Comparison of ENCODE assay signal across 14 cellular contexts in genomic region chr19:54035215-54036178, GRCh38. TPM values are rescaled to one million over a fixed set of nuclear protein-coding genes. Genes with fewer than 3 reads are reported as not detected.
A peak's percentile ranks its signal among the peaks of the same experiment; 100 is the strongest.
DNase-seq lines count a peak whose midpoint lies in the region; ATAC-seq and TF ChIP-seq lines count a peak whose summit lies in the region.
"Had no signal": no experiment of that assay in that cellular context is flagged by ENCODE, and none has a peak within 500 bp of the region (broad histone marks: within the 10 kb centered on the region; RNA-seq: fewer than 3 reads in every experiment).

No MANE protein-coding gene starts in this region.

- no peaks in the 10 kb centered on the region for H3K27me3 ChIP-seq in uterus

- no peak overlapping the region for H3K4me3 Mint-ChIP-seq in activated CD8-positive, alpha-beta memory T cell treated with anti-CD3 and anti-CD28 coated beads, Interleukin-2, amount 10 ng/mL, durations not matched to agents 7 days and 5 days
- H3K4me3 Mint-ChIP-seq: stimulated activated effector memory CD8-positive, alpha-beta T cell treated with anti-CD3 and anti-CD28 coated beads, Interleukin-12 subunit alpha, Interleukin-12 subunit beta, amount 100 ng/mL, for 72 hours had no signal

- H3K4me3 ChIP-seq in foreskin fibroblast (ENCODE audit: low read depth in 1 of 2, low read length in 2 of 2) (no peak overlapping the region), uterus (no peak overlapping the region)

- TF ChIP-seq POLR2A in uterus (IDR thresholded peaks at IDR 0.05), result no peak

- H3K27ac Mint-ChIP-seq in activated CD8-positive, alpha-beta memory T cell treated with anti-CD3 and anti-CD28 coated beads, Interleukin-2, amount 10 ng/mL, durations not matched to agents 7 days and 5 days, result no peak overlapping the region
- H3K27ac Mint-ChIP-seq: stimulated activated effector memory CD8-positive, alpha-beta T cell treated with anti-CD3 and anti-CD28 coated beads, Interleukin-12 subunit alpha, Interleukin-12 subunit beta, amount 100 ng/mL, for 72 hours had no signal

- H3K9me3 ChIP-seq in uterus, result no peaks in the 10 kb centered on the region

- H3K36me3 ChIP-seq in uterus, result no peaks in the 10 kb centered on the region

- H3K27ac ChIP-seq in uterus, result no peak overlapping the region

- H3K4me1 ChIP-seq in uterus, result no peaks in the 10 kb centered on the region

- intact Hi-C loops in uterus (cut with DNase I; ENCODE audit: low total_unique reads), result no loop called here

- ATAC-seq in activated CD8-positive, alpha-beta memory T cell treated with anti-CD3 and anti-CD28 coated beads, Interleukin-2, amount 10 ng/mL, durations not matched to agents 7 days and 5 days, result no peak
- ATAC-seq in HG02870 (IDR thresholded peaks at IDR 0.05; ENCODE audit: unreplicated experiment), result no peak
- ATAC-seq: right cardiac atrium; stimulated activated effector memory CD8-positive, alpha-beta T cell treated with anti-CD3 and anti-CD28 coated beads, Interleukin-12 subunit alpha, Interleukin-12 subunit beta, amount 100 ng/mL, for 72 hours had no signal

- peaks cover 7% of the 10 kb centered on the region for H3K27me3 Mint-ChIP-seq in activated CD8-positive, alpha-beta memory T cell treated with anti-CD3 and anti-CD28 coated beads, Interleukin-2, amount 10 ng/mL, durations not matched to agents 7 days and 5 days

- TF ChIP-seq CTCF in GM13977 (IDR thresholded peaks at IDR 0.05; ENCODE audit: extremely low read depth, insufficient read depth, missing control alignments) (no peak), foreskin fibroblast (IDR thresholded peaks at IDR 0.05; ENCODE audit: low read depth, low read length) (no peak), uterus (IDR thresholded peaks at IDR 0.05) (no peak)

- CTCF ChIA-PET in activated CD8-positive, alpha-beta memory T cell treated with anti-CD3 and anti-CD28 coated beads, Interleukin-2, amount 10 ng/mL, durations not matched to agents 7 days and 5 days (lab: Charles Lee), result interaction anchor here (1.2 to 4.9 kb wide), 2 partner anchors 12 to 242 kb away, joined by 3 to 23 read pairs; no protein-coding TSS in a partner anchor

- no peaks in the 10 kb centered on the region for H3K36me3 Mint-ChIP-seq in activated CD8-positive, alpha-beta memory T cell treated with anti-CD3 and anti-CD28 coated beads, Interleukin-2, amount 10 ng/mL, durations not matched to agents 7 days and 5 days
- H3K36me3 Mint-ChIP-seq: stimulated activated effector memory CD8-positive, alpha-beta T cell treated with anti-CD3 and anti-CD28 coated beads, Interleukin-12 subunit alpha, Interleukin-12 subunit beta, amount 100 ng/mL, for 72 hours had no signal

- H3K4me1 Mint-ChIP-seq in activated CD8-positive, alpha-beta memory T cell treated with anti-CD3 and anti-CD28 coated beads, Interleukin-2, amount 10 ng/mL, durations not matched to agents 7 days and 5 days, result no peaks in the 10 kb centered on the region
- H3K4me1 Mint-ChIP-seq: stimulated activated effector memory CD8-positive, alpha-beta T cell treated with anti-CD3 and anti-CD28 coated beads, Interleukin-12 subunit alpha, Interleukin-12 subunit beta, amount 100 ng/mL, for 72 hours had no signal

- DNase-seq in GM13977 (ENCODE audit: low spot score) (peak; percentile 6), SW 1271 (lab: John Stamatoyannopoulos, UW) (peak; percentile 54 to 88), foreskin fibroblast (peak; percentile 89 to 95), renal cortical epithelial cell (ENCODE audit: low read depth) (peak; percentile 49), uterus (no peak), NCI-H146 (lab: John Stamatoyannopoulos, UW) (no peak)
- no peak for DNase-seq in activated CD8-positive, alpha-beta memory T cell treated with anti-CD3 and anti-CD28 coated beads, Interleukin-2, amount 10 ng/mL, durations not matched to agents 7 days and 5 days
- DNase-seq: activated CD4-positive, alpha-beta T cell treated with anti-CD3 and anti-CD28 coated beads, Interleukin-2, amount 50 U/mL, for 48 hours; GF-D8; MM.1S; right cardiac atrium had no signal

- in situ Hi-C loops in GM13977 (cut with MboI; ENCODE audit: low pct_unique_long_range_greater_than_20kb, low sequenced_read_pairs, unreplicated experiment), result no loop called here

- no peaks in the 10 kb centered on the region for H3K9me3 Mint-ChIP-seq in activated CD8-positive, alpha-beta memory T cell treated with anti-CD3 and anti-CD28 coated beads, Interleukin-2, amount 10 ng/mL, durations not matched to agents 7 days and 5 days (ENCODE audit: low read depth)
- H3K9me3 Mint-ChIP-seq: stimulated activated effector memory CD8-positive, alpha-beta T cell treated with anti-CD3 and anti-CD28 coated beads, Interleukin-12 subunit alpha, Interleukin-12 subunit beta, amount 100 ng/mL, for 72 hours had no signal

RNA-seq across cellular contexts. Expression of gene VSTM1, which starts 28.2 kb away (rescaled TPM):
- total RNA-seq in renal cortical epithelial cell, result not detected in 2 replicates
- not detected for total RNA-seq in activated CD8-positive, alpha-beta memory T cell treated with anti-CD3 and anti-CD28 coated beads, Interleukin-2, amount 10 ng/mL, durations not matched to agents 7 days and 5 days
- not detected for total RNA-seq in uterus
- total RNA-seq: cardiac septum, right cardiac atrium had no signal

RNA-seq across cellular contexts. Expression of gene CACNG6, which starts 44.1 kb away (rescaled TPM):
- total RNA-seq in renal cortical epithelial cell (0.17 and 0.55 TPM in 2 replicates), uterus (1 to 10 TPM in 1 of 4 donors, under 1 TPM in 1, not detected in 2; 0.55 to 1.7 TPM)
- not detected for total RNA-seq in activated CD8-positive, alpha-beta memory T cell treated with anti-CD3 and anti-CD28 coated beads, Interleukin-2, amount 10 ng/mL, durations not matched to agents 7 days and 5 days
- total RNA-seq: cardiac septum, right cardiac atrium had no signal

RNA-seq across cellular contexts. Expression of gene TARM1, which starts 45.7 kb away (rescaled TPM):
- total RNA-seq in renal cortical epithelial cell (not detected in 2 replicates), uterus (not detected)
- total RNA-seq in activated CD8-positive, alpha-beta memory T cell treated with anti-CD3 and anti-CD28 coated beads, Interleukin-2, amount 10 ng/mL, durations not matched to agents 7 days and 5 days, result not detected
- total RNA-seq: cardiac septum, right cardiac atrium had no signal

Comparison
In these comparisons a context has a peak if more than half of its experiments do, and no peak if none do; other contexts are left out.
1. DNase-seq: peak in GM13977 (single experiment), SW 1271 (2 of 2), foreskin fibroblast (2 of 2) and renal cortical epithelial cell (single experiment); none in activated CD8-positive, alpha-beta memory T cell treated with anti-CD3 and anti-CD28 coated beads, Interleukin-2, amount 10 ng/mL, durations not matched to agents 7 days and 5 days (single experiment), uterus (0 of 2) and NCI-H146 (single experiment).